In genomic region chr15:58934521-58934920, GRCh38 we compare ENCODE assay signal across 8 cellular contexts. TPM values are rescaled to one million over a fixed set of nuclear protein-coding genes. Genes with fewer than 3 reads are reported as not detected.
DNase-seq lines count a peak whose midpoint lies in the region; ATAC-seq, FAIRE-seq and TF ChIP-seq lines count a peak whose summit lies in the region.

No MANE protein-coding gene starts in this region.

- TF ChIP-seq POLR2A in H1 (IDR thresholded peaks at IDR 0.05; ENCODE audit: control extremely low read depth in 1 of 2, low read depth in 2 of 2, low read length in 2 of 2) (no peak), GM12891 (IDR thresholded peaks at IDR 0.05; ENCODE audit: low read depth, low read length) (no peak)

- no peak overlapping the region for H3K14ac ChIP-seq in H1 (ENCODE audit: insufficient read length)

- TF ChIP-seq CTCF in H1 (IDR thresholded peaks at IDR 0.05; ENCODE audit: control extremely low read depth in 1 of 3, insufficient read depth in 1 of 3, low read depth in 1 of 3, low read length in 3 of 3) (no peak), pancreas (IDR thresholded peaks at IDR 0.05) (no peak)

- POLR2A ChIA-PET in H1 (lab: Charles Lee; ENCODE audit: partially characterized antibody), result interaction anchor here (0.7 to 1.1 kb wide), 2 partner anchors 40 to 580 kb away, joined by 3 to 4 read pairs; no protein-coding TSS in a partner anchor

- FAIRE-seq in H1 (lab: Jason Lieb, UNC), result no peak
- FAIRE-seq in pancreas (lab: Jason Lieb, UNC), result no peak
- FAIRE-seq in GM12891 (lab: Jason Lieb, UNC), result no peak

- CTCF ChIA-PET in H1 (lab: Charles Lee; ENCODE audit: partially characterized antibody), result interaction anchor here (0.6 to 0.8 kb wide), 4 partner anchors 10 to 594 kb away, joined by 3 read pairs; partner anchors contain the start of gene MINDY2

- H4K91ac ChIP-seq in H1 (replicated peaks; ENCODE audit: insufficient read length, low read length), result no peak overlapping the region

- DNase-seq in D341Med (ENCODE audit: low spot score) (peak; percentile 67), NCI-H82 treated with DMSO at 0.1 percent for 48 hours (lab: John Stamatoyannopoulos, UW; ENCODE audit: unreplicated experiment) (peak; percentile 92), H1 (ENCODE audit: low read depth in 1 of 2, low spot score in 2 of 2) (no peak), pancreas (no peak), dedifferentiated amniotic fluid mesenchymal stem cell (ENCODE audit: extremely low spot score) (no peak), GM12891 (ENCODE audit: insufficient read length, low spot score) (no peak), NCI-H446 treated with DMSO at 0.1 percent for 48 hours (lab: John Stamatoyannopoulos, UW) (no peak)

- peak overlapping the region; percentile 72 to 93 for H3K4me2 ChIP-seq in H1 (ENCODE audit: insufficient read depth in 1 of 2, low read depth in 2 of 2, low read length in 2 of 2)

- H3K18ac ChIP-seq in H1 (ENCODE audit: extremely low read depth, low read length), result no peak overlapping the region

- H2BK120ac ChIP-seq in H1 (replicated peaks; ENCODE audit: low read depth, low read length), result no peak overlapping the region

- H2AFZ ChIP-seq in H1 (ENCODE audit: low read length), result no peak overlapping the region

- H2BK20ac ChIP-seq in H1 (ENCODE audit: low read length), result no peak overlapping the region

- H3K4ac ChIP-seq in H1 (replicated peaks; ENCODE audit: insufficient read length, low read depth, low read length), result no peak overlapping the region

- H2BK12ac ChIP-seq in H1 (ENCODE audit: low read depth, low read length), result no peak overlapping the region

- H3K23me2 ChIP-seq in H1 (ENCODE audit: low read depth, low read length), result peaks cover 3% of the 10 kb centered on the region; the same call in 1 of the 2 replicates

- H3K9me3 ChIP-seq in H1 (ENCODE audit: insufficient read depth in 2 of 2, low read depth in 1 of 2, low read length in 1 of 2) (no peaks in the 10 kb centered on the region), pancreas (no peaks in the 10 kb centered on the region)

- ATAC-seq in pancreas (no peak), GM18511 (IDR thresholded peaks at IDR 0.05; ENCODE audit: unreplicated experiment) (no peak)

- no peak overlapping the region for H2BK15ac ChIP-seq in H1 (ENCODE audit: low read length)

- intact Hi-C loops in pancreas (cut with DNase I), result no loop called here

- no peak overlapping the region for H3K56ac ChIP-seq in H1 (replicated peaks; ENCODE audit: insufficient read length, low read depth, low read length)

- TF ChIP-seq EP300 in H1 (IDR thresholded peaks at IDR 0.05; ENCODE audit: borderline replicate concordance in 1 of 2, low read depth in 2 of 2, low read length in 2 of 2), result no peak

- H4K8ac ChIP-seq in H1 (ENCODE audit: extremely low read depth, insufficient read depth, low read length), result no peak overlapping the region

- H3K9ac ChIP-seq in H1 (replicated peaks in 1 of 4; ENCODE audit: extremely low read depth in 1 of 4, low read depth in 3 of 4, low read length in 3 of 4), result peak overlapping the region in 1 of 4 experiments; percentile 97; a peak in 1 of 7 replicates

- H3K27me3 ChIP-seq in H1 (replicated peaks in 1 of 4; ENCODE audit: control insufficient read depth in 3 of 4, extremely low read depth in 1 of 4, insufficient read depth in 3 of 4, low read length in 3 of 4) (no peaks in the 10 kb centered on the region), pancreas (no peaks in the 10 kb centered on the region)

- peaks cover 13 to 34% of the 10 kb centered on the region in 2 experiments; a peak in 3 of 4 replicates for H3K79me2 ChIP-seq in H1 (ENCODE audit: control insufficient read depth in 1 of 2, insufficient read depth in 2 of 2, low read length in 2 of 2)

- 80% methylated on average over 4 of the region's 4 CpGs; no CpG with 5 or more reads in 1 of the 2 experiments for WGBS in H1 (ENCODE audit: extremely low coverage in 1 of 2, insufficient coverage in 1 of 2, insufficient read length in 1 of 2, insufficient replicate concordance in 2 of 2, low coverage in 1 of 2, low lambda C conversion rate in 2 of 2, missing lambda C conversion rate in 1 of 2), 2 experiments
- WGBS in pancreas, 2 donors, result 54 to 60% methylated on average over 4 of the region's 4 CpGs

- TF ChIP-seq RAD21 in H1 (IDR thresholded peaks at IDR 0.05 in 1 of 2, conservative IDR thresholded peaks at IDR 0.05 in 1 of 2; ENCODE audit: low read depth in 2 of 2, low read length in 2 of 2), result no peak

- H3K36me3 ChIP-seq in H1 (ENCODE audit: control insufficient read depth in 2 of 4, insufficient read depth in 4 of 4, low read length in 3 of 4) (peaks cover 0 to 16% (median 0%) of the 10 kb centered on the region in 4 experiments; a peak in 2 of 8 replicates), pancreas (no peaks in the 10 kb centered on the region)

- H4K5ac ChIP-seq in H1 (ENCODE audit: insufficient read length, low read depth, low read length), result peak overlapping the region; percentile 94

- H2BK5ac ChIP-seq in H1 (ENCODE audit: low read depth, low read length), result no peak overlapping the region

- H2AK5ac ChIP-seq in H1 (ENCODE audit: low read depth, low read length), result no peak overlapping the region

- no peak overlapping the region for H3K27ac ChIP-seq in H1 (ENCODE audit: low read depth, low read length)
- peak overlapping the region; percentile 94 to 98 (median 96) for H3K27ac ChIP-seq in pancreas

- no peak overlapping the region for H3K23ac ChIP-seq in H1 (ENCODE audit: insufficient read length)

- H3K4me3 ChIP-seq in H1 (ENCODE audit: extremely low read depth in 1 of 4, insufficient read depth in 2 of 4, low read depth in 3 of 4, low read length in 4 of 4), result peak overlapping the region in 3 of 4 experiments; percentile 87 to 99 (median 95); a peak in 6 of 8 replicates
- peak overlapping the region in 3 of 4 donors; percentile 78 to 83 (median 81) for H3K4me3 ChIP-seq in pancreas

- no peaks in the 10 kb centered on the region for H4K20me1 ChIP-seq in H1 (replicated peaks in 1 of 2; ENCODE audit: control insufficient read depth in 1 of 2, insufficient read depth in 2 of 2, low read length in 2 of 2)

- no peaks in the 10 kb centered on the region for H3K79me1 ChIP-seq in H1 (ENCODE audit: low read depth, low read length)

- H3K4me1 ChIP-seq in H1 (replicated peaks in 1 of 4; ENCODE audit: control insufficient read depth in 3 of 4, insufficient read depth in 4 of 4, low read length in 3 of 4) (peaks cover 0 to 8% (median 3%) of the 10 kb centered on the region in 4 experiments; a peak in 4 of 7 replicates), pancreas (peaks cover 13 to 21% (median 13%) of the 10 kb centered on the region in 3 donors)

TF ChIP-seq in H1, 55 proteins besides CTCF, POLR2A, EP300 and RAD21:
- no peak for TF ChIP-seq TBP (IDR thresholded peaks at IDR 0.05; ENCODE audit: low read depth, low read length)
- TF ChIP-seq SIRT6 (IDR thresholded peaks at IDR 0.05; ENCODE audit: low read length), result no peak
- no peak for TF ChIP-seq BACH1 (IDR thresholded peaks at IDR 0.05; ENCODE audit: low read length)
- TF ChIP-seq SP4 (IDR thresholded peaks at IDR 0.05; ENCODE audit: low read length), result no peak
- TF ChIP-seq SIX5 (IDR thresholded peaks at IDR 0.05; ENCODE audit: low read depth, low read length), result no peak
- no peak for TF ChIP-seq ASH2L (IDR thresholded peaks at IDR 0.05; ENCODE audit: low read length)
- TF ChIP-seq KDM1A (IDR thresholded peaks at IDR 0.05; ENCODE audit: borderline replicate concordance, low read length), result no peak
- TF ChIP-seq POU5F1 (IDR thresholded peaks at IDR 0.05; ENCODE audit: low read depth, low read length), result no peak
- no peak for TF ChIP-seq BCL11A (IDR thresholded peaks at IDR 0.05; ENCODE audit: low read depth in 2 of 2, low read length in 2 of 2)
- no peak for TF ChIP-seq MAFK (IDR thresholded peaks at IDR 0.05; ENCODE audit: low read depth, low read length)

TF ChIP-seq in GM12891, 5 proteins besides CTCF, POLR2A, EP300 and RAD21:
- TF ChIP-seq SPI1 (IDR thresholded peaks at IDR 0.05; ENCODE audit: low read depth, low read length), result no peak
- no peak for TF ChIP-seq POLR2AphosphoS5 (IDR thresholded peaks at IDR 0.05; ENCODE audit: low read depth, low read length)
- no peak for TF ChIP-seq TAF1 (IDR thresholded peaks at IDR 0.05; ENCODE audit: low read depth, low read length)
- no peak for TF ChIP-seq POU2F2 (IDR thresholded peaks at IDR 0.05; ENCODE audit: low read depth, low read length)
- no peak for TF ChIP-seq PAX5 (IDR thresholded peaks at IDR 0.05; ENCODE audit: insufficient read depth, low read length, severe bottlenecking)

RNA-seq across cellular contexts. Expression of gene SLTM, which starts 1.0 kb away (rescaled TPM):
- total RNA-seq in H1 (2021; fragmentation: NEBNext Ultra II Directional; extraction: Animal tissue kit (Norgen Biotek cat#: 25700)), result 143 and 149 TPM in 2 replicates
- 30.8 and 43.9 TPM in 2 replicates for polyA plus RNA-seq in H1 (2011; rRNA removed)
- 72.0 TPM for polyA plus RNA-seq in H1 (2011; cell fraction: cytosol; rRNA removed)
- 91.5 TPM for polyA plus RNA-seq in H1 (2011; cell fraction: nucleus; rRNA removed)
- 131 to 240 TPM (median 157 TPM) in 4 replicates for polyA plus RNA-seq in H1 (2012, experiment 1 of 2)
- polyA plus RNA-seq in H1 (2012, experiment 2 of 2), result 12.6 TPM
- 122 TPM for polyA plus RNA-seq in H1 (2013, experiment 1 of 2)
- polyA plus RNA-seq in H1 (2013, experiment 2 of 2), result 119 TPM
- polyA minus RNA-seq in H1 (2011; rRNA and poly(A)+ RNA removed), result 41.2 and 44.8 TPM in 2 replicates
- polyA minus RNA-seq in H1 (2011; cell fraction: cytosol; rRNA and poly(A)+ RNA removed), result 62.2 TPM
- 228 TPM for polyA minus RNA-seq in H1 (2011; cell fraction: nucleus; rRNA and poly(A)+ RNA removed)
- 10 to 100 TPM; 25.2 to 41.6 (median 30.8) TPM for total RNA-seq in pancreas
- 10 to 100 TPM; 37.4 to 49.6 TPM for polyA plus RNA-seq in pancreas
- 61.6 TPM for polyA plus RNA-seq in GM12891 (2012; ENCODE audit: low read depth, missing spikeins)

RNA-seq across cellular contexts. Expression of gene RNF111, which starts 52.9 kb away (rescaled TPM):
- 26.6 and 29.1 TPM in 2 replicates for total RNA-seq in H1 (2021; fragmentation: NEBNext Ultra II Directional; extraction: Animal tissue kit (Norgen Biotek cat#: 25700))
- 11.7 and 18.5 TPM in 2 replicates for polyA plus RNA-seq in H1 (2011; rRNA removed)
- polyA plus RNA-seq in H1 (2011; cell fraction: cytosol; rRNA removed), result 14.9 TPM
- 16.3 TPM for polyA plus RNA-seq in H1 (2011; cell fraction: nucleus; rRNA removed)
- polyA plus RNA-seq in H1 (2012, experiment 1 of 2), result 14.5 to 24.3 TPM (median 19.4 TPM) in 4 replicates
- 1.1 TPM for polyA plus RNA-seq in H1 (2012, experiment 2 of 2)
- 10.6 TPM for polyA plus RNA-seq in H1 (2013, experiment 1 of 2)
- 9.1 TPM for polyA plus RNA-seq in H1 (2013, experiment 2 of 2)
- 77.3 and 94.6 TPM in 2 replicates for polyA minus RNA-seq in H1 (2011; rRNA and poly(A)+ RNA removed)
- polyA minus RNA-seq in H1 (2011; cell fraction: cytosol; rRNA and poly(A)+ RNA removed), result 26.9 TPM
- 56.4 TPM for polyA minus RNA-seq in H1 (2011; cell fraction: nucleus; rRNA and poly(A)+ RNA removed)
- total RNA-seq in pancreas, result 10 to 100 TPM; 10.3 to 25.8 (median 13.2) TPM
- 1 to 10 TPM; 4.6 to 9.7 TPM for polyA plus RNA-seq in pancreas
- 7.7 TPM for polyA plus RNA-seq in GM12891 (2012; ENCODE audit: low read depth, missing spikeins)

Comparison
In these comparisons a context has a peak if more than half of its experiments do, and no peak if none do; other contexts are left out.
1. DNase-seq: peak in D341Med (single experiment) and NCI-H82 treated with DMSO at 0.1 percent for 48 hours (single experiment); none in H1 (0 of 2), pancreas (0 of 6), dedifferentiated amniotic fluid mesenchymal stem cell (single experiment), GM12891 (single experiment) and NCI-H446 treated with DMSO at 0.1 percent for 48 hours (single experiment).